In the genomic region with DNA sequence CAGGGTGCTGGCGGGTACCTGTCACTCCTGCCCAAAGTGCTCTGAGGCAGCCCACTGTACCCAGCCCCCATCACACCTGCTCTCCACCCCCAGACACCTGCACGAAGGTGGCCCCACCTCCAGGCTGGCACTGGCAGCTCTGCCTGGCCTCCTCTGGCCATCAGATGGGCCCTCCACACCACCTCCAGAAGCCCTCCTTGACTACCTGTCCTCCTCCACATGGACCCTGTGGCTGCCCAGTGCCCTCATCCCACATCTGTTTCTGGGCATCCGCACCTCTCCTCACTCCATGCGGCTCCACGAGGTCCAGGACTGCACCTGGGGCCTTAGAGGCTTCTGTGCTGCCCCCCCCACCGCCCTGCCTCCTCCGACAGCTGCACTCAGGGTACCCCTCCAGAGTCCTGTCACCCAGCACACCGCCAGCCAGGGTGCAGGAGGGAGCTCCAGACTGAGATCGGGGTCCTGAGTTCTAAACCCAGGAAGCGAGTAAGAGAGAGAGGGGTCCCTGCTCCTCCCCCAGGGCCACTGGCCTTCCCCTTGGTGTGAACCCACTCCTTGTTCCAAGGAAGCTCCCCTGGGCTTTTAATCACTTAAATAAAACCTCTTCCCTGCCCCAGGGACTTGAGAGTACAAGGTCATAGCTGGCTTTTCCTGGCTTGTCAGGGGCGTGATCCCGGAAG, we compare ENCODE assay signal across 10 cellular contexts. TPM values are rescaled to one million over a fixed set of nuclear protein-coding genes. Genes with fewer than 3 reads are reported as not detected.
DNase-seq lines count a peak whose midpoint lies in the region; ATAC-seq and TF ChIP-seq lines count a peak whose summit lies in the region.
"Had no signal": no experiment of that assay in that cellular context is flagged by ENCODE, and none has a peak within 500 bp of the region (broad histone marks: within the 10 kb centered on the region; RNA-seq: fewer than 3 reads in every experiment).

No MANE protein-coding gene starts in this region.

- ATAC-seq in upper lobe of right lung (no peak), HG02938 (IDR thresholded peaks at IDR 0.05; ENCODE audit: unreplicated experiment) (no peak), HG03571 (IDR thresholded peaks at IDR 0.05; ENCODE audit: unreplicated experiment) (no peak)

- peak overlapping the region; percentile 87 for H3K4me3 ChIP-seq in effector memory CD4-positive, alpha-beta T cell (ENCODE audit: insufficient read depth, low read depth, low read length, poor library complexity, severe bottlenecking)
- H3K4me3 ChIP-seq in muscle layer of duodenum (ENCODE audit: low read depth in 1 of 2, low read length in 2 of 2) (peak overlapping the region; percentile 72 to 97), upper lobe of right lung (peak overlapping the region; percentile 97)

- H3K4me1 Mint-ChIP-seq in activated T-cell treated with anti-CD3 and anti-CD28 coated beads, Interleukin-2, amount 50 U/mL, for 24 hours (ENCODE audit: low read depth) = peaks cover 62% of the 10 kb centered on the region

- H3K9me3 ChIP-seq in effector memory CD4-positive, alpha-beta T cell (ENCODE audit: control insufficient read depth, low read length) = no peaks in the 10 kb centered on the region
- H3K9me3 ChIP-seq in muscle layer of duodenum (ENCODE audit: control insufficient read depth in 1 of 2, low read length in 2 of 2) (no peaks in the 10 kb centered on the region), upper lobe of right lung (no peaks in the 10 kb centered on the region)

- no peak for TF ChIP-seq CTCF in upper lobe of right lung (IDR thresholded peaks at IDR 0.05)

- H3K4me1 ChIP-seq in effector memory CD4-positive, alpha-beta T cell (ENCODE audit: control insufficient read depth, insufficient read depth, low read length, poor library complexity, severe bottlenecking) = peaks cover 66% of the 10 kb centered on the region
- H3K4me1 ChIP-seq in muscle layer of duodenum (ENCODE audit: control insufficient read depth in 1 of 2, insufficient read depth in 2 of 2, low read length in 2 of 2) (peaks cover 4 to 56% of the 10 kb centered on the region in 2 donors), upper lobe of right lung (peaks cover 48% of the 10 kb centered on the region)

- H3K36me3 Mint-ChIP-seq in activated T-cell treated with anti-CD3 and anti-CD28 coated beads, Interleukin-2, amount 50 U/mL, for 24 hours (ENCODE audit: low read depth) = peaks cover 18% of the 10 kb centered on the region

- no peaks in the 10 kb centered on the region for H3K9me3 Mint-ChIP-seq in activated T-cell treated with anti-CD3 and anti-CD28 coated beads, Interleukin-2, amount 50 U/mL, for 24 hours

- H3K27me3 Mint-ChIP-seq in activated T-cell treated with anti-CD3 and anti-CD28 coated beads, Interleukin-2, amount 50 U/mL, for 24 hours = no peaks in the 10 kb centered on the region

- H3K27ac Mint-ChIP-seq in activated T-cell treated with anti-CD3 and anti-CD28 coated beads, Interleukin-2, amount 50 U/mL, for 24 hours = peak overlapping the region; percentile 72

- intact Hi-C loops in upper lobe of right lung (cut with DNase I) = no loop called here

- no peak for DNase-seq in activated T-cell treated with anti-CD3 and anti-CD28 coated beads, Interleukin-2, amount 50 U/mL, for 24 hours
- DNase-seq in activated T-cell treated with anti-CD3 and anti-CD28 coated beads, Interleukin-2, amount 50 U/mL, for 1 hour = no peak
- no peak for DNase-seq in effector memory CD4-positive, alpha-beta T cell
- DNase-seq in upper lobe of right lung (peak; percentile 65), UCSD-AML1 (lab: John Stamatoyannopoulos, UW; ENCODE audit: unreplicated experiment) (no peak)
- DNase-seq: activated CD4-positive, alpha-beta T cell treated with anti-CD3 and anti-CD28 coated beads, Interleukin-2, amount 50 U/mL, for 1 hour; NCI-H1048 had no signal

- H3K27me3 ChIP-seq in effector memory CD4-positive, alpha-beta T cell (replicated peaks; ENCODE audit: control insufficient read depth, insufficient read depth, low read length, poor library complexity, severe bottlenecking) = no peaks in the 10 kb centered on the region
- no peaks in the 10 kb centered on the region for H3K27me3 ChIP-seq in muscle layer of duodenum (ENCODE audit: low read depth, low read length)
- no peaks in the 10 kb centered on the region for H3K27me3 ChIP-seq in upper lobe of right lung

- H3K36me3 ChIP-seq in effector memory CD4-positive, alpha-beta T cell (ENCODE audit: control insufficient read depth, insufficient read depth, low read length) = peaks cover 5% of the 10 kb centered on the region
- H3K36me3 ChIP-seq in muscle layer of duodenum (ENCODE audit: control insufficient read depth in 1 of 2, insufficient read depth in 2 of 2, low read length in 2 of 2) = peaks cover 8 to 35% of the 10 kb centered on the region in 2 donors
- H3K36me3 ChIP-seq in upper lobe of right lung = peaks cover 47% of the 10 kb centered on the region

- no peak overlapping the region for H3K27ac ChIP-seq in effector memory CD4-positive, alpha-beta T cell (ENCODE audit: insufficient read depth, low read length, poor library complexity, severe bottlenecking)
- H3K27ac ChIP-seq in muscle layer of duodenum (ENCODE audit: low read length) (peak overlapping the region; percentile 79), upper lobe of right lung (peak overlapping the region; percentile 91)

- H3K4me3 Mint-ChIP-seq in activated T-cell treated with anti-CD3 and anti-CD28 coated beads, Interleukin-2, amount 50 U/mL, for 24 hours = peak overlapping the region; percentile 72

RNA-seq across cellular contexts. Expression of a gene that starts 1.7 kb away (rescaled TPM):
- 2,038 TPM for total RNA-seq in upper lobe of right lung

RNA-seq across cellular contexts. Expression of a gene that starts 11.6 kb away (rescaled TPM):
- total RNA-seq in upper lobe of right lung = 7.9 TPM
